ENCODE assay signal across 13 cellular contexts in the genomic region with DNA sequence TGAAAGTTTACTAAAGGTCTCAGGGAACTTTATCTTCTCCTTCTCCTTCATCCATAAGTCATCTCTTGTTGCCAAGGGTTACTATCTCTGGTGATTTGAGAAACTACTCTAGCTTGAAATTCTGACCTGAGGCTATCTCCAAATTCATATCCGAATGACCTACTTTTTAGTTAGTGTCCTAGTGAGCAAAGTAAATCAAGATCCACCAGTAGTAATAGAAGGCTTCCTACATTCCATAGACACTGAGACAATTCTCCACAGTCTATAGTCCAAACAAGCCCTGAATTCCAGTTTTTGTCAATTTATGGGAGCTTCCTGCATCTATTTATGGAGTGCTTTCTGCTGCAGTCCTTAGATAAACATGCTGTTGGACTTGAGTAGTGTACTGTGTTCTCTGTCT. TPM values are rescaled to one million over a fixed set of nuclear protein-coding genes. Genes with fewer than 3 reads are reported as not detected.
DNase-seq lines count a peak whose midpoint lies in the region; ATAC-seq and TF ChIP-seq lines count a peak whose summit lies in the region.
"Had no signal": no experiment of that assay in that cellular context is flagged by ENCODE, and none has a peak within 500 bp of the region (broad histone marks: within the 10 kb centered on the region; RNA-seq: fewer than 3 reads in every experiment).

No MANE protein-coding gene starts in this region.

- intact Hi-C loops in CD8-positive, alpha-beta T cell (cut with DNase I, micrococcal nuclease) = loop anchor here (2.0 to 5.0 kb wide), 3 partner anchors 83 to 209 kb away; no protein-coding TSS in a partner anchor

- no peak for ATAC-seq in CD8-positive, alpha-beta T cell
- ATAC-seq in foreskin keratinocyte (no peak), GM18907 (IDR thresholded peaks at IDR 0.05; ENCODE audit: unreplicated experiment) (no peak), HG02973 (IDR thresholded peaks at IDR 0.05; ENCODE audit: unreplicated experiment) (no peak)

- H3K36me3 Mint-ChIP-seq in CD8-positive, alpha-beta T cell = peaks cover 93% of the 10 kb centered on the region
- H3K36me3 Mint-ChIP-seq in activated CD4-positive, alpha-beta memory T cell treated with anti-CD3 and anti-CD28 coated beads, Interleukin-2, amount 10 ng/mL, durations not matched to agents 7 days and 5 days (ENCODE audit: low read depth) = peaks cover 89% of the 10 kb centered on the region
- H3K36me3 Mint-ChIP-seq in type B pancreatic cell = no peaks in the 10 kb centered on the region

- no peak for DNase-seq in CD8-positive, alpha-beta T cell
- DNase-seq in activated CD4-positive, alpha-beta memory T cell treated with anti-CD3 and anti-CD28 coated beads, Interleukin-2, amount 10 ng/mL, durations not matched to agents 7 days and 5 days = no peak
- DNase-seq in foreskin keratinocyte (peak; percentile 58 to 79), type B pancreatic cell (ENCODE audit: extremely low spot score, unreplicated experiment) (no peak), SW480 (ENCODE audit: low spot score) (no peak)
- DNase-seq: activated CD4-positive, alpha-beta T cell treated with anti-CD3 and anti-CD28 coated beads, Interleukin-2, amount 50 U/mL, for 4 hours; C1 segment of cervical spinal cord; H9; small intestine had no signal

- peak overlapping the region; percentile 99 for H3K27ac ChIP-seq in BLaER1
- peak overlapping the region; percentile 97 for H3K27ac ChIP-seq in CD8-positive, alpha-beta T cell (ENCODE audit: low read depth, low read length)
- no peak overlapping the region for H3K27ac ChIP-seq in foreskin keratinocyte

- peaks cover 78% of the 10 kb centered on the region for H3K36me3 ChIP-seq in BLaER1
- peaks cover 61% of the 10 kb centered on the region for H3K36me3 ChIP-seq in CD8-positive, alpha-beta T cell (ENCODE audit: insufficient read depth, low read length)

- no peaks in the 10 kb centered on the region for H3K9me3 ChIP-seq in BLaER1
- no peaks in the 10 kb centered on the region for H3K9me3 ChIP-seq in CD8-positive, alpha-beta T cell (ENCODE audit: low read length)

- peaks cover 65% of the 10 kb centered on the region for H3K4me1 Mint-ChIP-seq in CD8-positive, alpha-beta T cell (ENCODE audit: low read depth)
- H3K4me1 Mint-ChIP-seq in activated CD4-positive, alpha-beta memory T cell treated with anti-CD3 and anti-CD28 coated beads, Interleukin-2, amount 10 ng/mL, durations not matched to agents 7 days and 5 days = peaks cover 81% of the 10 kb centered on the region
- peaks cover 4% of the 10 kb centered on the region for H3K4me1 Mint-ChIP-seq in type B pancreatic cell (ENCODE audit: unreplicated experiment)

- peaks cover 18% of the 10 kb centered on the region for H3K4me1 ChIP-seq in BLaER1
- peaks cover 39% of the 10 kb centered on the region for H3K4me1 ChIP-seq in CD8-positive, alpha-beta T cell (ENCODE audit: insufficient read depth, low read length)
- H3K4me1 ChIP-seq in foreskin keratinocyte = peaks cover 32% of the 10 kb centered on the region

- TF ChIP-seq CTCF in CD8-positive, alpha-beta T cell (IDR thresholded peaks at IDR 0.05) = no peak
- TF ChIP-seq CTCF in foreskin keratinocyte (conservative IDR thresholded peaks at IDR 0.05) (no peak), type B pancreatic cell (conservative IDR thresholded peaks at IDR 0.05) (no peak)

- H3K4me3 Mint-ChIP-seq in CD8-positive, alpha-beta T cell = peak overlapping the region; percentile 91
- H3K4me3 Mint-ChIP-seq in activated CD4-positive, alpha-beta memory T cell treated with anti-CD3 and anti-CD28 coated beads, Interleukin-2, amount 10 ng/mL, durations not matched to agents 7 days and 5 days = peak overlapping the region; percentile 81
- no peak overlapping the region for H3K4me3 Mint-ChIP-seq in type B pancreatic cell
- H3K4me3 Mint-ChIP-seq: H9 had no signal

- peaks cover 8% of the 10 kb centered on the region for H3K9me3 Mint-ChIP-seq in CD8-positive, alpha-beta T cell
- peaks cover 7% of the 10 kb centered on the region for H3K9me3 Mint-ChIP-seq in activated CD4-positive, alpha-beta memory T cell treated with anti-CD3 and anti-CD28 coated beads, Interleukin-2, amount 10 ng/mL, durations not matched to agents 7 days and 5 days
- H3K9me3 Mint-ChIP-seq in type B pancreatic cell = no peaks in the 10 kb centered on the region

- H3K4me2 ChIP-seq in BLaER1 = peak overlapping the region; percentile 97

- H3K4me3 ChIP-seq in BLaER1 = peak overlapping the region; percentile 82
- peak overlapping the region; percentile 80 for H3K4me3 ChIP-seq in CD8-positive, alpha-beta T cell (ENCODE audit: low read depth, low read length)
- H3K4me3 ChIP-seq: GM12878 had no signal

- H3K27me3 ChIP-seq in BLaER1 = no peaks in the 10 kb centered on the region
- H3K27me3 ChIP-seq in CD8-positive, alpha-beta T cell (ENCODE audit: insufficient read depth, low read length) = no peaks in the 10 kb centered on the region
- no peaks in the 10 kb centered on the region for H3K27me3 ChIP-seq in foreskin keratinocyte

- peaks cover 15% of the 10 kb centered on the region for H4K20me1 ChIP-seq in BLaER1

- H3K27ac Mint-ChIP-seq in CD8-positive, alpha-beta T cell = peak overlapping the region; percentile 96
- peak overlapping the region; percentile 51 for H3K27ac Mint-ChIP-seq in activated CD4-positive, alpha-beta memory T cell treated with anti-CD3 and anti-CD28 coated beads, Interleukin-2, amount 10 ng/mL, durations not matched to agents 7 days and 5 days
- no peak overlapping the region for H3K27ac Mint-ChIP-seq in type B pancreatic cell
- H3K27ac Mint-ChIP-seq: H9 had no signal

- POLR2A ChIA-PET in CD8-positive, alpha-beta T cell (lab: Charles Lee) = interaction anchor here (0.8 to 18.5 kb wide), 8 partner anchors 10 to 189 kb away, joined by 3 to 700 read pairs (median 8); no protein-coding TSS in a partner anchor
- POLR2A ChIA-PET in activated CD4-positive, alpha-beta memory T cell treated with anti-CD3 and anti-CD28 coated beads, Interleukin-2, amount 10 ng/mL, durations not matched to agents 7 days and 5 days (lab: Charles Lee) = interaction anchor here (4.4 to 16.3 kb wide), 2 partner anchors 36 to 41 kb away, joined by 20 to 422 read pairs; no protein-coding TSS in a partner anchor

- CTCF ChIA-PET in CD8-positive, alpha-beta T cell (lab: Charles Lee) = interaction anchor here (0.6 to 4.7 kb wide), 8 partner anchors 14 to 228 kb away, joined by 3 to 41 read pairs (median 8); no protein-coding TSS in a partner anchor
- CTCF ChIA-PET in activated CD4-positive, alpha-beta memory T cell treated with anti-CD3 and anti-CD28 coated beads, Interleukin-2, amount 10 ng/mL, durations not matched to agents 7 days and 5 days (lab: Charles Lee) = interaction anchor here (1.4 to 2.0 kb wide), 2 partner anchors 84 to 244 kb away, joined by 3 to 5 read pairs; partner anchors contain the start of gene SPEF2

- no peaks in the 10 kb centered on the region for H3K27me3 Mint-ChIP-seq in CD8-positive, alpha-beta T cell (ENCODE audit: low read depth)
- H3K27me3 Mint-ChIP-seq in activated CD4-positive, alpha-beta memory T cell treated with anti-CD3 and anti-CD28 coated beads, Interleukin-2, amount 10 ng/mL, durations not matched to agents 7 days and 5 days = no peaks in the 10 kb centered on the region
- no peaks in the 10 kb centered on the region for H3K27me3 Mint-ChIP-seq in type B pancreatic cell

- peak overlapping the region; percentile 100 for H3K9ac ChIP-seq in BLaER1

RNA-seq across cellular contexts. Expression of gene IL7R, which starts 5.0 kb away (rescaled TPM):
- 100 to 1,000 TPM; 287 to 310 TPM for total RNA-seq in CD8-positive, alpha-beta T cell
- total RNA-seq in activated CD4-positive, alpha-beta memory T cell treated with anti-CD3 and anti-CD28 coated beads, Interleukin-2, amount 10 ng/mL, durations not matched to agents 7 days and 5 days = 100 to 1,000 TPM; 271 to 273 TPM
- total RNA-seq in foreskin keratinocyte (4.5 and 6.7 TPM in 2 replicates), type B pancreatic cell (ENCODE audit: low replicate concordance) (not detected in 2 replicates)
- polyA plus RNA-seq in foreskin keratinocyte = 1.2 and 2.1 TPM in 2 replicates
- total RNA-seq: H9 had no signal

Comparison
In these comparisons a context has a peak if more than half of its experiments do, and no peak if none do; other contexts are left out.
1. DNase-seq: peak in foreskin keratinocyte (2 of 2); none in CD8-positive, alpha-beta T cell (0 of 7), activated CD4-positive, alpha-beta memory T cell treated with anti-CD3 and anti-CD28 coated beads, Interleukin-2, amount 10 ng/mL, durations not matched to agents 7 days and 5 days (single experiment), type B pancreatic cell (single experiment) and SW480 (single experiment).
2. RNA of gene IL7R, which starts 5.0 kb away (total RNA-seq): 287 to 310 TPM in CD8-positive, alpha-beta T cell and 271 to 273 TPM in activated CD4-positive, alpha-beta memory T cell treated with anti-CD3 and anti-CD28 coated beads, Interleukin-2, amount 10 ng/mL, durations not matched to agents 7 days and 5 days; 4.5 to 6.7 TPM in foreskin keratinocyte and not detected in type B pancreatic cell; every median in the first group is over 10 times any median in the second.